21 cellular contexts compared by ENCODE assay signal in the genomic region with DNA sequence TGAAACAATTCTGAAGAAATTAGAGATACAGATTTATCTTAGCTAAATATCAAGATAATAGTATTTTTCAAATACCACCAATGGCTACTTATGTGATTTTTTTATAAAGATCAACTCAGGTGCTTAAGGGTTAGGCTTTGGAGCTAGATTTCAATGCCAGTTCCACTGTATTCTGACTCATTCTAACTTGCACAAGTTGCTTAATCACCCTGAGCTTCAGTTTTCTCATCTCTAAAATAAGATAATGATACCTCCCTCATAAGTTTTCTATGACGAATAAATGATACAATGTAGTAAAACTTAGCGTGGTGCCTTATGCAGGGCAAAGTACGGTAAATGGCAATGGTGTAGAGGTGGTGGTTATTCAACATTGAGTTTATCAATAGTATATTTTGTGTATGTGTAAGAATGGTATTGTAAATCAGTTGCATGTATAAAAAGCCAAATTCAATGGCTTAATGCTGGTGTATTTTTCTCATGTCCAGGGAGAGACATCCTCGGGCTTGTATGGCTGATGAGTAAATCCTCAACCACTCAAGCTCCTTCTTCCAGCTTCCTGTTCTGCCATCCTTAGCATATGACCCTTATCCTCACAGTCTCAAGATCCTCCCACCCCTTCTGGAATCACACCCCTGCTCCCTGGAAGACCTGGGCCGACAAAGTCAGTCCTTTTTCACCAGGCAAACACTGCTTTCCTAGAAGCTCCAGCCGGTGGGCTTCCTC.
DNase-seq lines count a peak whose midpoint lies in the region; ATAC-seq, FAIRE-seq and TF ChIP-seq lines count a peak whose summit lies in the region.
"Had no signal": no experiment of that assay in that cellular context is flagged by ENCODE, and none has a peak within 500 bp of the region (broad histone marks: within the 10 kb centered on the region; RNA-seq: fewer than 3 reads in every experiment).

No MANE protein-coding gene starts in this region.

- H3K36me3 ChIP-seq in ACC112 (ENCODE audit: insufficient read depth, low read length) = no peaks in the 10 kb centered on the region
- no peaks in the 10 kb centered on the region for H3K36me3 ChIP-seq in astrocyte (ENCODE audit: insufficient read depth, low read length)
- H3K36me3 ChIP-seq in brain microvascular endothelial cell (replicated peaks) = no peaks in the 10 kb centered on the region
- H3K36me3 ChIP-seq: thyroid gland had no signal

- peak overlapping the region; percentile 21 for H2AFZ ChIP-seq in ACC112 (ENCODE audit: low read length, unreplicated experiment)
- no peak overlapping the region for H2AFZ ChIP-seq in astrocyte (ENCODE audit: low read depth, low read length)

- H3K9me3 Mint-ChIP-seq in astrocyte (ENCODE audit: unreplicated experiment) = peaks cover 2% of the 10 kb centered on the region

- H3K36me3 Mint-ChIP-seq in astrocyte (ENCODE audit: low read depth, unreplicated experiment) = no peaks in the 10 kb centered on the region

- in situ Hi-C loops in brain microvascular endothelial cell (cut with HindIII; ENCODE audit: low pct_ligation_motif_present, low sequenced_read_pairs) = no loop called here

- FAIRE-seq in astrocyte (lab: Jason Lieb, UNC) (no peak), H54 (lab: Jason Lieb, UNC) (no peak)
- FAIRE-seq: HTR-8/SVneo had no signal

- no peaks in the 10 kb centered on the region for H3K27me3 Mint-ChIP-seq in astrocyte (ENCODE audit: low read depth, unreplicated experiment)
- H3K27me3 Mint-ChIP-seq: activated CD8-positive, alpha-beta T cell treated with anti-CD3 and anti-CD28 coated beads for 36 hours; naive thymus-derived CD4-positive, alpha-beta T cell had no signal

- no peaks in the 10 kb centered on the region for H4K20me1 ChIP-seq in astrocyte (ENCODE audit: insufficient read depth, low read length)

- H3K4me3 ChIP-seq in ACC112 (ENCODE audit: low read depth, low read length) = no peak overlapping the region
- no peak overlapping the region for H3K4me3 ChIP-seq in astrocyte (ENCODE audit: insufficient read depth, low read depth, low read length)
- no peak overlapping the region for H3K4me3 ChIP-seq in fibroblast of the aortic adventitia (ENCODE audit: low read depth, low read length)
- no peak overlapping the region for H3K4me3 ChIP-seq in brain microvascular endothelial cell (ENCODE audit: low read depth, low read length)
- H3K4me3 ChIP-seq: body of pancreas, thyroid gland had no signal

- TF ChIP-seq CTCF in astrocyte (IDR thresholded peaks at IDR 0.05; ENCODE audit: insufficient read depth, low read depth, low read length) = no peak
- no peak for TF ChIP-seq CTCF in fibroblast of the aortic adventitia (IDR thresholded peaks at IDR 0.05; ENCODE audit: insufficient read depth, low read length)
- no peak for TF ChIP-seq CTCF in brain microvascular endothelial cell (IDR thresholded peaks at IDR 0.05; ENCODE audit: low read depth, low read length, missing control alignments)

- H3K4me2 ChIP-seq in astrocyte (ENCODE audit: low read length) = no peak overlapping the region

- DNase-seq in HCEC 1CT (peak; percentile 73), astrocyte (ENCODE audit: low read depth) (peak; percentile 53), fibroblast of the aortic adventitia (ENCODE audit: low read depth) (peak; percentile 64), H54 (ENCODE audit: insufficient read length, low spot score) (no peak), brain microvascular endothelial cell (no peak), AG08396 (ENCODE audit: low spot score) (no peak)
- DNase-seq: activated CD8-positive, alpha-beta T cell treated with anti-CD3 and anti-CD28 coated beads for 36 hours; body of pancreas; DND-41; H7; Karpas-422; left cardiac atrium; naive thymus-derived CD4-positive, alpha-beta T cell; stimulated activated naive CD4-positive, alpha-beta T cell; T1000; thyroid gland had no signal

- no peaks in the 10 kb centered on the region for H3K27me3 ChIP-seq in ACC112 (ENCODE audit: insufficient read depth, low read length)
- no peaks in the 10 kb centered on the region for H3K27me3 ChIP-seq in astrocyte (ENCODE audit: insufficient read depth, low read length)
- no peaks in the 10 kb centered on the region for H3K27me3 ChIP-seq in brain microvascular endothelial cell (replicated peaks)
- H3K27me3 ChIP-seq: body of pancreas, thyroid gland had no signal

- TF ChIP-seq POLR2A in H54 (IDR thresholded peaks at IDR 0.05; ENCODE audit: low read depth, low read length) = no peak

- no peak overlapping the region for H3K9ac ChIP-seq in astrocyte (ENCODE audit: low read length)

- no peak overlapping the region for H3K27ac Mint-ChIP-seq in astrocyte (ENCODE audit: unreplicated experiment)
- H3K27ac Mint-ChIP-seq: activated CD8-positive, alpha-beta T cell treated with anti-CD3 and anti-CD28 coated beads for 36 hours; activated naive CD4-positive, alpha-beta T cell treated with anti-CD3 and anti-CD28 coated beads, Interleukin-2, amount 50 U/mL, for 72 hours; naive thymus-derived CD4-positive, alpha-beta T cell had no signal

- H3K79me2 ChIP-seq in ACC112 (ENCODE audit: control insufficient read depth, insufficient read depth, low read length, unreplicated experiment) (no peaks in the 10 kb centered on the region), astrocyte (ENCODE audit: insufficient read depth, low read length) (no peaks in the 10 kb centered on the region)

- peaks cover 36% of the 10 kb centered on the region for H3K4me1 ChIP-seq in ACC112 (ENCODE audit: control insufficient read depth, insufficient read depth, low read length, unreplicated experiment)
- H3K4me1 ChIP-seq in astrocyte (ENCODE audit: insufficient read depth, low read length) = peaks cover 18% of the 10 kb centered on the region
- H3K4me1 ChIP-seq: body of pancreas, thyroid gland had no signal

- peak overlapping the region; percentile 42; the same call in 1 of the 2 replicates for H3K27ac ChIP-seq in ACC112 (ENCODE audit: low read depth, low read length)
- H3K27ac ChIP-seq in astrocyte (ENCODE audit: low read depth, low read length) = no peak overlapping the region
- H3K27ac ChIP-seq in brain microvascular endothelial cell = no peak overlapping the region
- H3K27ac ChIP-seq: body of pancreas, thyroid gland had no signal

- no peak for ATAC-seq in HG02588 (IDR thresholded peaks at IDR 0.05; ENCODE audit: unreplicated experiment)
- ATAC-seq: activated CD8-positive, alpha-beta T cell treated with anti-CD3 and anti-CD28 coated beads for 36 hours; activated naive CD4-positive, alpha-beta T cell treated with anti-CD3 and anti-CD28 coated beads, Interleukin-2, amount 50 U/mL, for 72 hours; body of pancreas; naive thymus-derived CD4-positive, alpha-beta T cell; Right ventricle myocardium inferior had no signal

- no peak overlapping the region for H3K4me3 Mint-ChIP-seq in astrocyte (ENCODE audit: unreplicated experiment)
- H3K4me3 Mint-ChIP-seq: activated CD8-positive, alpha-beta T cell treated with anti-CD3 and anti-CD28 coated beads for 36 hours; naive thymus-derived CD4-positive, alpha-beta T cell had no signal

- H3K4me1 Mint-ChIP-seq in astrocyte (ENCODE audit: low read depth, unreplicated experiment) = peaks cover 34% of the 10 kb centered on the region

- no peaks in the 10 kb centered on the region for H3K9me3 ChIP-seq in astrocyte (ENCODE audit: insufficient read depth, low read depth, low read length)
- H3K9me3 ChIP-seq: body of pancreas, thyroid gland had no signal

Comparison
In these comparisons a context has a peak if more than half of its experiments do, and no peak if none do; other contexts are left out.
1. DNase-seq: peak in HCEC 1CT (single experiment), astrocyte (single experiment) and fibroblast of the aortic adventitia (single experiment); none in H54 (single experiment), brain microvascular endothelial cell (single experiment) and AG08396 (single experiment).